Comparison of ENCODE assay signal across 21 cellular contexts in the genomic region with DNA sequence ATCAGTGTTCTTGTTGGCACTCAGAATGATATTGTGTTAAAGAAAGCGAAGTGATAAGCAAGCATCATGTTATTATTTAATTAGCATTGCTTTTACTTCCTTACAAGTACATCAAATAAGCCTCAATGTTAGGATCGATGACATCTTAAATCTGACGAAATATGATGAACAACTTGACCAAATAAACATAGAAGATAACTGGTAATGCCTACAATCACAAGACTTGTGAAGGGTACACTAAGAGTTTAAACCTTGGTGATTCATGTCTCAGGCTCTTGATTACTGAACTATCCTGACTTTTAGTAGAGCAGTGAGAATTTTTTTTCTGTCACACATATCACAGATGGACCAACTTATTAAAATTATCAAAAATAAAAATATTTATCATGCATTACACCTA.
"Had no signal": no experiment of that assay in that cellular context is flagged by ENCODE, and none has a peak within 500 bp of the region (broad histone marks: within the 10 kb centered on the region; RNA-seq: fewer than 3 reads in every experiment).

No MANE protein-coding gene starts in this region.

- H3K9me3 ChIP-seq: body of pancreas, colonic mucosa, lower lobe of right lung, tibial nerve, uterus had no signal

- H3K27me3 ChIP-seq: body of pancreas, colonic mucosa, tibial nerve, uterus had no signal

- H3K36me3 ChIP-seq: colonic mucosa, lower lobe of right lung, tibial nerve, uterus had no signal

- H3K4me1 ChIP-seq: body of pancreas, colonic mucosa, lower lobe of right lung, uterus had no signal

- ATAC-seq: activated CD8-positive, alpha-beta T cell treated with anti-CD3 and anti-CD28 coated beads for 36 hours; body of pancreas; lower lobe of right lung had no signal

- DNase-seq: activated CD4-positive, alpha-beta T cell treated with anti-CD3 and anti-CD28 coated beads, Interleukin-2, amount 10 ng/mL, durations not matched to agents 24 days and 14 days; activated CD8-positive, alpha-beta T cell treated with anti-CD3 and anti-CD28 coated beads for 36 hours; activated naive CD4-positive, alpha-beta T cell treated with Interleukin-2 at 50 U/mL for 16 hours; activated naive CD8-positive, alpha-beta T cell treated with anti-CD3 and anti-CD28 coated beads, Interleukin-2, amount 10 ng/mL, durations not matched to agents 7 days and 5 days; activated T-cell treated with anti-CD3 and anti-CD28 coated beads, Interleukin-2, amount 50 U/mL, for 1 hour; body of pancreas; central memory CD4-positive, alpha-beta T cell; colonic mucosa; glutamatergic neuron; hippocampal formation; islet precursor cell; lower lobe of right lung; posterior cingulate gyrus; retina; stimulated activated CD4-positive, alpha-beta T cell treated with anti-CD3 and anti-CD28 coated beads, Interleukin-2, amount 100 ng/mL, for 24 hours; stimulated activated naive CD4-positive, alpha-beta T cell treated with Interleukin-2 at 50 U/mL for 16 hours; substantia nigra; T-helper 1 cell; T-helper 9 cell; uterus had no signal

- H3K4me3 ChIP-seq: body of pancreas, colonic mucosa, lower lobe of right lung, tibial nerve, uterus had no signal

- H3K27ac ChIP-seq: body of pancreas, colonic mucosa, lower lobe of right lung, tibial nerve, uterus had no signal
